Comparison of ENCODE assay signal across 32 cellular contexts in the genomic region with DNA sequence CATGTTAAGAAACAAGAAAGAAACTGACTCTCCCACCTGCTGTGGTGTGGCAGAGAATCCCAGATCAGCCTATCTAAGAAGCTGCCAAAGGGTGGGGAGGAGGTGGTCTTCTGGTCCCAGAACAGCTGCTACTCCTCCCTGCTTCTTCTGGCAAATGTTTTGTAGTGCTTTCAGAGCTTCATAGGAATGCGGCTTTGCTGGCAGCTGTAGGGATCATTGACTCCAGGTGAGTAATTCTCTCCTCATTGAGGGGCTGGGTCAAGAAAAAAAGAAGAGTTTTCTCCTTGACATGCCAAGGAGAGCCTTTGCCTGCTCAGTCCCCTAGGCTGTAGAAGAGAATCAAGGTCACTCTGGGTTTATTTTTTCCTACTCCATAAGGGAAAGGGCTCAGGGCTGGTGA. TPM values are rescaled to one million over a fixed set of nuclear protein-coding genes. Genes with fewer than 3 reads are reported as not detected.
"Had no signal": no experiment of that assay in that cellular context is flagged by ENCODE, and none has a peak within 500 bp of the region (broad histone marks: within the 10 kb centered on the region; RNA-seq: fewer than 3 reads in every experiment).

No MANE protein-coding gene starts in this region.

- H3K27ac ChIP-seq: coronary artery, epithelial cell of prostate, gastroesophageal sphincter, heart left ventricle, hepatocyte, neural progenitor cell, prostate gland, right atrium auricular region, suprapubic skin, vagina had no signal

- H3K36me3 ChIP-seq: gastroesophageal sphincter, heart left ventricle, neural progenitor cell, prostate gland, right atrium auricular region, suprapubic skin, vagina had no signal

- DNase-seq: effector memory CD8-positive, alpha-beta T cell; foreskin fibroblast; heart left ventricle; immature natural killer cell; islet precursor cell; kidney glomerular epithelial cell; mucosa of descending colon; naive B cell; stimulated activated CD4-positive, alpha-beta T cell treated with anti-CD3 and anti-CD28 coated beads, Interleukin-12 subunit alpha, Interleukin-12 subunit beta, amount 100 ng/mL, for 4 hours; stimulated activated CD4-positive, alpha-beta T cell treated with anti-CD3 and anti-CD28 coated beads, Interleukin-1b, Interleukin-23, amount 100 ng/mL, for 48 hours; stimulated activated CD4-positive, alpha-beta T cell treated with anti-CD3 and anti-CD28 coated beads, Interleukin-4, amount 100 ng/mL, for 1 hour; stimulated activated CD8-positive, alpha-beta memory T cell treated with anti-CD3 and anti-CD28 coated beads, Interleukin-4, amount 100 ng/mL, for 48 hours; stimulated activated naive CD4-positive, alpha-beta T cell; stimulated activated naive CD8-positive, alpha-beta T cell treated with anti-CD3 and anti-CD28 coated beads, Interleukin-15, amount 100 ng/mL, for 72 hours; trophoblast cell had no signal

- H3K9ac ChIP-seq: neural progenitor cell had no signal

- H3K27ac Mint-ChIP-seq: effector memory CD8-positive, alpha-beta T cell; immature natural killer cell; memory B cell; mesothelial cell of epicardium; naive B cell; natural killer cell treated with Interleukin-12 subunit alpha and Interleukin-12 subunit beta and Interleukin-15 and Interleukin-18, amount 100 ng/mL, for 72 hours; neural progenitor cell; stimulated activated naive CD8-positive, alpha-beta T cell treated with anti-CD3 and anti-CD28 coated beads, Interleukin-15, amount 100 ng/mL, for 72 hours had no signal

- H3K4me1 Mint-ChIP-seq: immature natural killer cell; memory B cell; naive B cell; neural progenitor cell; stimulated activated naive CD8-positive, alpha-beta T cell treated with anti-CD3 and anti-CD28 coated beads, Interleukin-15, amount 100 ng/mL, for 72 hours had no signal

- H3K9me3 Mint-ChIP-seq: memory B cell; stimulated activated naive CD8-positive, alpha-beta T cell treated with anti-CD3 and anti-CD28 coated beads, Interleukin-15, amount 100 ng/mL, for 72 hours had no signal

- ATAC-seq: effector memory CD8-positive, alpha-beta T cell; esophagus mucosa; gastroesophageal sphincter; heart left ventricle; left lobe of liver; mucosa of descending colon; natural killer cell treated with Interleukin-12 subunit alpha and Interleukin-12 subunit beta and Interleukin-15 and Interleukin-18, amount 100 ng/mL, for 72 hours; sciatic nerve; stimulated activated naive CD8-positive, alpha-beta T cell treated with anti-CD3 and anti-CD28 coated beads, Interleukin-15, amount 100 ng/mL, for 72 hours had no signal

- H2AFZ ChIP-seq: hepatocyte, neural progenitor cell had no signal

- H3K4me1 ChIP-seq: gastroesophageal sphincter, heart left ventricle, neural progenitor cell, prostate gland, right atrium auricular region, suprapubic skin, vagina had no signal

- H3K36me3 Mint-ChIP-seq: immature natural killer cell; memory B cell; naive B cell; natural killer cell treated with Interleukin-12 subunit alpha and Interleukin-12 subunit beta and Interleukin-15 and Interleukin-18, amount 100 ng/mL, for 72 hours; neural progenitor cell had no signal

- H3K4me3 Mint-ChIP-seq: effector memory CD8-positive, alpha-beta T cell; immature natural killer cell; memory B cell; mesothelial cell of epicardium; naive B cell; natural killer cell treated with Interleukin-12 subunit alpha and Interleukin-12 subunit beta and Interleukin-15 and Interleukin-18, amount 100 ng/mL, for 72 hours; neural progenitor cell; stimulated activated naive CD8-positive, alpha-beta T cell treated with anti-CD3 and anti-CD28 coated beads, Interleukin-15, amount 100 ng/mL, for 72 hours had no signal

- H3K9me3 ChIP-seq: gastroesophageal sphincter, heart left ventricle, mucosa of descending colon, prostate gland, right atrium auricular region, suprapubic skin, vagina had no signal

- H3K27me3 ChIP-seq: gastroesophageal sphincter, hepatocyte, neural progenitor cell, right atrium auricular region, suprapubic skin, vagina had no signal

- H3K79me2 ChIP-seq: hepatocyte had no signal

- H3K4me2 ChIP-seq: hepatocyte, neural progenitor cell, smooth muscle cell had no signal

- H3K27me3 Mint-ChIP-seq: effector memory CD8-positive, alpha-beta T cell; memory B cell; naive B cell; stimulated activated naive CD8-positive, alpha-beta T cell treated with anti-CD3 and anti-CD28 coated beads, Interleukin-15, amount 100 ng/mL, for 72 hours had no signal

- H3K4me3 ChIP-seq: coronary artery, gastroesophageal sphincter, heart left ventricle, hepatocyte, lung, mucosa of descending colon, neural progenitor cell, prostate gland, right atrium auricular region, smooth muscle cell, suprapubic skin, vagina had no signal

RNA-seq across cellular contexts. Expression of gene NRK, which starts 23.3 kb away (rescaled TPM):
- total RNA-seq: esophagus mucosa; natural killer cell treated with Interleukin-12 subunit alpha and Interleukin-12 subunit beta and Interleukin-15 and Interleukin-18, amount 100 ng/mL, for 72 hours had no signal
- polyA plus RNA-seq: immature natural killer cell had no signal
